Comparison of ENCODE assay signal across 27 cellular contexts in the genomic region with DNA sequence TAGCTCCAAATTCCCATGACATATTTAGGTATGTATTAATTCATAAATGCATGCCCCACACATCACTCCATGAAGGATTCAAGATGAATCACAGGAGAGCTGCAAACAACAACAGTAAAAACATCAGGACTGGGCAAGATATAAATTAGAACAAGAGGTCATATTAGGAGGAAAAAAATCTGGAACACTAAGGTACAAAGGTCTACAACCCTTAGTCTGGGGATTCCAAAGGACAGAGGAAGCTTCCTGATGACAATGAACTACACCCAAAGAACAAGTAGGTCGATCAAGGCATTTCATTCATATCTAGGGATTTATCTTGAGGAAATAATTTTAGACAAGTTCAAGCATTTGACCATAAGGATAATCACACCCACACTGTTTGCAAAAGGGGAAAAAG. TPM values are rescaled to one million over a fixed set of nuclear protein-coding genes. Genes with fewer than 3 reads are reported as not detected.
DNase-seq lines count a peak whose midpoint lies in the region; ATAC-seq and TF ChIP-seq lines count a peak whose summit lies in the region.
"Had no signal": no experiment of that assay in that cellular context is flagged by ENCODE, and none has a peak within 500 bp of the region (broad histone marks: within the 10 kb centered on the region; RNA-seq: fewer than 3 reads in every experiment).

No MANE protein-coding gene starts in this region.

- peaks cover 43% of the 10 kb centered on the region for H3K36me3 ChIP-seq in ACC112 (ENCODE audit: insufficient read depth, low read length)
- peaks cover 45% of the 10 kb centered on the region for H3K36me3 ChIP-seq in CD8-positive, alpha-beta T cell (ENCODE audit: insufficient read depth, low read length)
- peaks cover 37 to 76% (median 67%) of the 10 kb centered on the region in 4 donors for H3K36me3 ChIP-seq in esophagus muscularis mucosa

- no peak overlapping the region for H2AFZ ChIP-seq in ACC112 (ENCODE audit: low read length, unreplicated experiment)

- intact Hi-C loops in CD8-positive, alpha-beta T cell (cut with DNase I, micrococcal nuclease), result no loop called here
- intact Hi-C loops in esophagus muscularis mucosa (cut with DNase I), result no loop called here

- WGBS in esophagus muscularis mucosa, result 87% methylated on average over 1 of the region's 1 CpG

- peak overlapping the region; percentile 5 for H3K27ac Mint-ChIP-seq in CD8-positive, alpha-beta T cell
- peak overlapping the region; percentile 7 for H3K27ac Mint-ChIP-seq in activated naive CD8-positive, alpha-beta T cell treated with anti-CD3 and anti-CD28 coated beads, Interleukin-2, amount 10 ng/mL, durations not matched to agents 7 days and 5 days
- H3K27ac Mint-ChIP-seq: activated T-helper 1 cell treated with anti-CD3 and anti-CD28 coated beads, Interleukin-12 subunit alpha, Interleukin-12 subunit beta, Interleukin-2, Interleukin-4 antibody, amounts not matched to agents 30 ng/mL and 10 ng/mL and 1 ng/mL, durations not matched to agents 14 hours and 24 hours and 36 hours; nephron had no signal

- H3K4me3 ChIP-seq in ACC112 (ENCODE audit: low read depth, low read length), result no peak overlapping the region
- H3K4me3 ChIP-seq in CD8-positive, alpha-beta T cell (ENCODE audit: low read depth, low read length), result no peak overlapping the region
- no peak overlapping the region for H3K4me3 ChIP-seq in esophagus muscularis mucosa
- H3K4me3 ChIP-seq: BLaER1, GM12878, heart left ventricle, lung, Peyer's patch, transverse colon had no signal

- no peak for ATAC-seq in CD8-positive, alpha-beta T cell
- no peak for ATAC-seq in activated naive CD8-positive, alpha-beta T cell treated with anti-CD3 and anti-CD28 coated beads, Interleukin-2, amount 10 ng/mL, durations not matched to agents 7 days and 5 days (ENCODE audit: low read depth)
- ATAC-seq in left lobe of liver, result peak; percentile 75
- ATAC-seq: GM12878 had no signal

- peaks cover 47% of the 10 kb centered on the region for H3K79me2 ChIP-seq in ACC112 (ENCODE audit: control insufficient read depth, insufficient read depth, low read length, unreplicated experiment)

- H3K27ac ChIP-seq in ACC112 (ENCODE audit: low read depth, low read length), result peak overlapping the region; percentile 78
- no peak overlapping the region for H3K27ac ChIP-seq in CD8-positive, alpha-beta T cell (ENCODE audit: low read depth, low read length)
- H3K27ac ChIP-seq in esophagus muscularis mucosa (replicated peaks in 1 of 4), result no peak overlapping the region
- H3K27ac ChIP-seq: BLaER1, heart left ventricle, transverse colon, VCaP had no signal

- no peaks in the 10 kb centered on the region for H3K9me3 ChIP-seq in CD8-positive, alpha-beta T cell (ENCODE audit: low read length)
- H3K9me3 ChIP-seq in esophagus muscularis mucosa, result no peaks in the 10 kb centered on the region
- H3K9me3 ChIP-seq: BLaER1, heart left ventricle, Peyer's patch, transverse colon had no signal

- POLR2A ChIA-PET in CD8-positive, alpha-beta T cell (lab: Charles Lee), result interaction anchor here (0.7 to 1.3 kb wide), 2 partner anchors 40 to 626 kb away, joined by 3 read pairs; no protein-coding TSS in a partner anchor
- POLR2A ChIA-PET in activated naive CD8-positive, alpha-beta T cell treated with anti-CD3 and anti-CD28 coated beads, Interleukin-2, amount 10 ng/mL, durations not matched to agents 7 days and 5 days (lab: Charles Lee), result interaction anchor here (0.6 kb wide), 1 partner anchor 14 kb away, joined by 3 read pairs; the partner anchor contains the start of gene VPS4B

- peaks cover 80% of the 10 kb centered on the region for H3K36me3 Mint-ChIP-seq in CD8-positive, alpha-beta T cell
- H3K36me3 Mint-ChIP-seq in activated naive CD8-positive, alpha-beta T cell treated with anti-CD3 and anti-CD28 coated beads, Interleukin-2, amount 10 ng/mL, durations not matched to agents 7 days and 5 days, result peaks cover 32% of the 10 kb centered on the region

- H3K9me3 Mint-ChIP-seq in CD8-positive, alpha-beta T cell, result no peaks in the 10 kb centered on the region
- no peaks in the 10 kb centered on the region for H3K9me3 Mint-ChIP-seq in activated naive CD8-positive, alpha-beta T cell treated with anti-CD3 and anti-CD28 coated beads, Interleukin-2, amount 10 ng/mL, durations not matched to agents 7 days and 5 days
- H3K9me3 Mint-ChIP-seq: activated T-helper 1 cell treated with anti-CD3 and anti-CD28 coated beads, Interleukin-12 subunit alpha, Interleukin-12 subunit beta, Interleukin-2, Interleukin-4 antibody, amounts not matched to agents 30 ng/mL and 10 ng/mL and 1 ng/mL, durations not matched to agents 14 hours and 24 hours and 36 hours; nephron had no signal

- H3K4me1 ChIP-seq in ACC112 (ENCODE audit: control insufficient read depth, insufficient read depth, low read length, unreplicated experiment) (peaks cover 51% of the 10 kb centered on the region), esophagus muscularis mucosa (peaks cover 0 to 7% (median 2%) of the 10 kb centered on the region in 4 donors)
- H3K4me1 ChIP-seq in CD8-positive, alpha-beta T cell (ENCODE audit: insufficient read depth, low read length), result peaks cover 13% of the 10 kb centered on the region
- H3K4me1 ChIP-seq: BLaER1 had no signal

- no peaks in the 10 kb centered on the region for H3K27me3 Mint-ChIP-seq in CD8-positive, alpha-beta T cell (ENCODE audit: low read depth)
- no peaks in the 10 kb centered on the region for H3K27me3 Mint-ChIP-seq in activated naive CD8-positive, alpha-beta T cell treated with anti-CD3 and anti-CD28 coated beads, Interleukin-2, amount 10 ng/mL, durations not matched to agents 7 days and 5 days

- H3K4me3 Mint-ChIP-seq in CD8-positive, alpha-beta T cell, result no peak overlapping the region
- H3K4me3 Mint-ChIP-seq in activated naive CD8-positive, alpha-beta T cell treated with anti-CD3 and anti-CD28 coated beads, Interleukin-2, amount 10 ng/mL, durations not matched to agents 7 days and 5 days, result no peak overlapping the region
- H3K4me3 Mint-ChIP-seq: activated T-helper 1 cell treated with anti-CD3 and anti-CD28 coated beads, Interleukin-12 subunit alpha, Interleukin-12 subunit beta, Interleukin-2, Interleukin-4 antibody, amounts not matched to agents 30 ng/mL and 10 ng/mL and 1 ng/mL, durations not matched to agents 14 hours and 24 hours and 36 hours; nephron had no signal

- DNase-seq in CD8-positive, alpha-beta T cell, result no peak
- DNase-seq in activated naive CD8-positive, alpha-beta T cell treated with anti-CD3 and anti-CD28 coated beads, Interleukin-2, amount 10 ng/mL, durations not matched to agents 7 days and 5 days, result no peak
- DNase-seq in left lobe of liver (ENCODE audit: low spot score) (no peak), NCI-H526 (lab: John Stamatoyannopoulos, UW) (no peak), Kasumi-1 (lab: John Stamatoyannopoulos, UW) (no peak), esophagus muscularis mucosa (ENCODE audit: extremely low spot score) (no peak)
- DNase-seq: activated CD4-positive, alpha-beta T cell treated with anti-CD3 and anti-CD28 coated beads, Interleukin-2, amount 50 U/mL, for 1 hour; activated naive CD4-positive, alpha-beta T cell treated with anti-CD3 and anti-CD28 coated beads, Interleukin-2, amount 50 U/mL, for 16 hours; anterior cingulate cortex; DMS153; effector CD4-positive, alpha-beta T cell; heart left ventricle; Karpas-422; NCI-H146; Peyer's patch; SIG-M5; stimulated activated CD4-positive, alpha-beta T cell treated with anti-CD3 and anti-CD28 coated beads, Interleukin-15, amount 100 ng/mL, for 24 hours; stimulated activated CD4-positive, alpha-beta T cell treated with anti-CD3 and anti-CD28 coated beads, Interleukin-4, amount 100 ng/mL, for 4 hours; T1000; transverse colon had no signal

- no peak for TF ChIP-seq CTCF in CD8-positive, alpha-beta T cell (IDR thresholded peaks at IDR 0.05)
- no peak for TF ChIP-seq CTCF in esophagus muscularis mucosa (IDR thresholded peaks at IDR 0.05)

- no peak for TF ChIP-seq POLR2A in esophagus muscularis mucosa (IDR thresholded peaks at IDR 0.05; ENCODE audit: low read depth)

- H3K27me3 ChIP-seq in ACC112 (ENCODE audit: insufficient read depth, low read length) (no peaks in the 10 kb centered on the region), esophagus muscularis mucosa (no peaks in the 10 kb centered on the region)
- no peaks in the 10 kb centered on the region for H3K27me3 ChIP-seq in CD8-positive, alpha-beta T cell (ENCODE audit: insufficient read depth, low read length)
- H3K27me3 ChIP-seq: BLaER1, heart left ventricle, Peyer's patch, transverse colon had no signal

- TF ChIP-seq EP300 in esophagus muscularis mucosa (IDR thresholded peaks at IDR 0.05), result no peak

- H3K4me1 Mint-ChIP-seq in CD8-positive, alpha-beta T cell (ENCODE audit: low read depth), result peaks cover 36% of the 10 kb centered on the region
- H3K4me1 Mint-ChIP-seq in activated naive CD8-positive, alpha-beta T cell treated with anti-CD3 and anti-CD28 coated beads, Interleukin-2, amount 10 ng/mL, durations not matched to agents 7 days and 5 days, result peaks cover 32% of the 10 kb centered on the region
- H3K4me1 Mint-ChIP-seq: nephron had no signal

- CTCF ChIA-PET in CD8-positive, alpha-beta T cell (lab: Charles Lee), result interaction anchor here (0.8 kb wide), 1 partner anchor 66 kb away, joined by 3 read pairs; no protein-coding TSS in a partner anchor

RNA-seq across cellular contexts. Expression of gene VPS4B, which starts 14.5 kb away (rescaled TPM):
- total RNA-seq in CD8-positive, alpha-beta T cell, result 10 to 100 TPM; 58.5 to 76.2 TPM
- 10 to 100 TPM; 72.8 to 78.2 TPM for total RNA-seq in activated naive CD8-positive, alpha-beta T cell treated with anti-CD3 and anti-CD28 coated beads, Interleukin-2, amount 10 ng/mL, durations not matched to agents 7 days and 5 days
- total RNA-seq in left lobe of liver (24.7 TPM), esophagus muscularis mucosa (10 to 100 TPM; 25.7 to 32.1 (median 29.4) TPM)

RNA-seq across cellular contexts. Expression of gene KDSR, which starts 40.7 kb away (rescaled TPM):
- 10 to 100 TPM; 12.8 to 13.9 TPM for total RNA-seq in CD8-positive, alpha-beta T cell
- total RNA-seq in activated naive CD8-positive, alpha-beta T cell treated with anti-CD3 and anti-CD28 coated beads, Interleukin-2, amount 10 ng/mL, durations not matched to agents 7 days and 5 days, result 10 to 100 TPM; 48.1 to 50.1 TPM
- total RNA-seq in left lobe of liver (49.0 TPM), esophagus muscularis mucosa (10 to 100 TPM; 41.8 to 58.8 (median 49.8) TPM)
